8 cellular contexts compared by ENCODE assay signal in the genomic region with DNA sequence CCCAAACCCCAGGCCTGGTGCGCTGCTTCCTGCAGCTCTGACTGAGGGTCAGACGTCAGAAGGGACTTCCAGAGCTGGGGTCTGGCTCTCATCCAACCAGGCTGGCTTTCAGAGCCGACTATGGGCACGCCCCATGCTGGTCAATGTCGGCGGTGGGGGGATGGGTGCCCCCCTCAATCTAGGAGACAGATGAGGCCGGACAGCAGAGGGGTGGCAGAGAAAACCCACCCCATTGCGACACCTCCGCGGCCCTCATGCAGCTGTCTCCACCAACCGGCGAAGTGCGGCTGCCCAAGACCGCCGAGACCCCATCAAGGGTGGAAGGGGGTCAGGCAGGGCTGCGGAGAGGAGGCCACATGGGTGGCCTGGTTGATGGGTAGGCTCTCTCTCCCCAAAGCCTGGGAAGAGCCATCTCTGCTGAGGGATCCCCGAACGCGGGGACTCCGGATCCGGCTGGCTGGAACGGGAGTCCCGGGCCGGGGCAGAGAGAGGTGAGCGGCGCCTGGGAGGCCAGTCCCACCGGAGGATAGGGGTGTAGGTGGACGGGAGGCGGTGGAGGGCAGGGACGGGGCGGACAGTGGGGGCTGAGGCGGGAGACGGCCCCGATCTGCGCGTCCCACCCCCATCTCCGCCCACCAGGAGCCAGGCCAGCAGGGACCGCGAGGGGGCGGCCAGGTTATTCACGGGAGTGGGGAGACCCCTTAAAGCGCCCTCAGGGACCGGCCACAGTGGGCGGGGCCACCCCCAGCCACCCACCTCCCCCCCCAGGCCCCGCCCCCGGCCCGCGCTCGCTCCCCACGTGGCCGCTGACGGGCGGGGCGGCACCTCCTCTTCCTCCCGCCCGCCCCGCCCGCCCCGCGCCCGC. TPM values are rescaled to one million over a fixed set of nuclear protein-coding genes. Genes with fewer than 3 reads are reported as not detected.
DNase-seq lines count a peak whose midpoint lies in the region; ATAC-seq and TF ChIP-seq lines count a peak whose summit lies in the region.

TSS of gene INF2 (plus strand) at position 864 of the 865 bp plus-strand sequence. CDS start 11,748 bp downstream, outside the sequence.

- peaks cover 20% of the 10 kb centered on the region for H3F3A ChIP-seq in neural progenitor cell (ENCODE audit: low read depth)

- H3K36me3 ChIP-seq in Peyer's patch (no peaks in the 10 kb centered on the region), neural progenitor cell (no peaks in the 10 kb centered on the region), urinary bladder (ENCODE audit: insufficient read depth) (no peaks in the 10 kb centered on the region)

- no peak within 1 kb of the TSS for H3K9ac ChIP-seq in neural progenitor cell

- peak; percentile 50 for ATAC-seq in HG02852 (IDR thresholded peaks at IDR 0.05; ENCODE audit: unreplicated experiment)

- peaks cover 9% of the 10 kb centered on the region for H3K27me3 Mint-ChIP-seq in neural progenitor cell (ENCODE audit: insufficient read depth, low read depth)

- H3K4me1 Mint-ChIP-seq in neural progenitor cell = peaks cover 13% of the 10 kb centered on the region

- no peak within 1 kb of the TSS for H3K27ac Mint-ChIP-seq in neural progenitor cell

- H3K79me2 ChIP-seq in neural progenitor cell (ENCODE audit: low read depth) = peaks cover 23% of the 10 kb centered on the region

- peak within 1 kb of the TSS; percentile 89 for H2AFZ ChIP-seq in neural progenitor cell (replicated peaks)

- H3K27me3 ChIP-seq in Peyer's patch (no peaks in the 10 kb centered on the region), neural progenitor cell (no peaks in the 10 kb centered on the region)

- H3K9me3 ChIP-seq in Peyer's patch = no peaks in the 10 kb centered on the region
- H3K9me3 ChIP-seq in neural progenitor cell (ENCODE audit: low read depth) = no peaks in the 10 kb centered on the region

- peak within 1 kb of the TSS; percentile 86 to 98 (median 94) for H3K27ac ChIP-seq in Peyer's patch
- H3K27ac ChIP-seq in neural progenitor cell = no peak within 1 kb of the TSS
- peak within 1 kb of the TSS; percentile 63 for H3K27ac ChIP-seq in urinary bladder (ENCODE audit: low read depth)

- no peak for TF ChIP-seq POLR2A in Peyer's patch (IDR thresholded peaks at IDR 0.05)

- H4K20me1 ChIP-seq in neural progenitor cell (ENCODE audit: low read depth) = peaks cover 26% of the 10 kb centered on the region

- H3K4me3 ChIP-seq in Peyer's patch = peak within 1 kb of the TSS; percentile 91 to 100 (median 96)
- peak within 1 kb of the TSS; percentile 63 for H3K4me3 ChIP-seq in neural progenitor cell
- H3K4me3 ChIP-seq in urinary bladder (ENCODE audit: low read depth, low read length) = peak within 1 kb of the TSS; percentile 83

- H3K4me2 ChIP-seq in neural progenitor cell = peak within 1 kb of the TSS; percentile 99

- H3K4me1 ChIP-seq in Peyer's patch = peaks cover 13 to 63% (median 34%) of the 10 kb centered on the region in 4 donors
- peaks cover 35% of the 10 kb centered on the region for H3K4me1 ChIP-seq in neural progenitor cell
- peaks cover 2% of the 10 kb centered on the region for H3K4me1 ChIP-seq in urinary bladder (ENCODE audit: insufficient read depth)

- WGBS in urinary bladder = 11% methylated on average over 55 of the region's 61 CpGs

- H3K4me3 Mint-ChIP-seq in neural progenitor cell = peak within 1 kb of the TSS; percentile 79

- no peaks in the 10 kb centered on the region for H3K36me3 Mint-ChIP-seq in neural progenitor cell

- TF ChIP-seq CTCF in Peyer's patch (IDR thresholded peaks at IDR 0.05) (no peak), neural progenitor cell (IDR thresholded peaks at IDR 0.05) (no peak)

- peak; percentile 21 for DNase-seq in DMS53 treated with DMSO at 0.1 percent for 48 hours (lab: John Stamatoyannopoulos, UW; ENCODE audit: unreplicated experiment)
- DNase-seq in Peyer's patch = peak; percentile 64 to 84 (median 84)
- DNase-seq in activated naive CD4-positive, alpha-beta T cell treated with anti-CD3 and anti-CD28 coated beads, Interleukin-2, amount 50 U/mL, for 16 hours = peak; percentile 60
- DNase-seq in globus pallidus (ENCODE audit: low spot score) = peak; percentile 83
- DNase-seq in neural progenitor cell (ENCODE audit: low spot score) = peak; percentile 80
- no peak for DNase-seq in amniotic stem cell (lab: John Stamatoyannopoulos, UW)

- H3K9me3 Mint-ChIP-seq in neural progenitor cell = peaks cover 3% of the 10 kb centered on the region

RNA-seq across cellular contexts. Expression of gene INF2, which starts in this region (rescaled TPM):
- total RNA-seq in Peyer's patch (100 to 1,000 TPM; 137 to 287 (median 203) TPM), neural progenitor cell (ENCODE audit: low replicate concordance) (7.8 and 24.0 TPM in 2 replicates), urinary bladder (20.6 TPM)
- 54.2 TPM for polyA plus RNA-seq in urinary bladder
